ENCODE assay signal across 35 cellular contexts in the genomic region with DNA sequence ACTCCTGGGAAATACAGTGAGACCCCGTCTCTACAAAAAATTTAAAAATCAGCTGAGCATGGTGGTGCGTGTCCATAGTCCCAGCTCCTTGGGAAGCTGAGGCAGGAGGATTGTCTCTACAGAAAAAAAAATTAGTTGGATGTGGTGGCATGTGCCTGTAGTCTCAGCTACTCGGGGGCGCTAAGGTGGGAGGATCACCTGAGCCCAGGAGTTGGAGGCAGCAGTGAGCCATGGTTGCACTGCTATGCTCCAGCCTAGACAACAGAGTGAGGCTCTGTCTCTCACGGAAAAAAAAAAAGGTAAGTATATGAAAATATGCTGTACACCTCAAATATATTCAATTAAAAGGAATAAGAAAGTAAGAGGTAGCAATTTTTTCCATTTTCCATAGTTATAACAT.
"Had no signal": no experiment of that assay in that cellular context is flagged by ENCODE, and none has a peak within 500 bp of the region (broad histone marks: within the 10 kb centered on the region; RNA-seq: fewer than 3 reads in every experiment).

No MANE protein-coding gene starts in this region.

- H3K4me3 ChIP-seq: MG63 had no signal

- H3K27ac ChIP-seq: KMS-11 had no signal

- H3K9me3 ChIP-seq: MG63 had no signal

- H3K9ac ChIP-seq: KMS-11 had no signal

- H3K27me3 ChIP-seq: MG63 had no signal

- H3K4me2 ChIP-seq: KMS-11 had no signal

- DNase-seq: Karpas-422, Kasumi-1, MG63, MM.1S, MV-4-11, NCI-H1048, NCI-H1092, NCI-H1092 treated with DMSO at 0.1 percent for 48 hours, NCI-H1105, NCI-H1105 treated with DMSO at 0.1 percent for 48 hours, NCI-H1417, NCI-H1417 treated with DMSO at 0.1 percent for 48 hours, NCI-H1436, NCI-H1436 treated with DMSO at 0.1 percent for 48 hours, NCI-H146, NCI-H1694, NCI-H1694 treated with DMSO at 0.1 percent for 48 hours, NCI-H187, NCI-H187 treated with DMSO at 0.1 percent for 48 hours, NCI-H1930, NCI-H2029, NCI-H2029 treated with DMSO at 0.1 percent for 48 hours, NCI-H2081, NCI-H2081 treated with DMSO at 0.1 percent for 48 hours, NCI-H2107, NCI-H2171, NCI-H2171 treated with DMSO at 0.1 percent for 48 hours, NCI-H2227 treated with DMSO at 0.1 percent for 48 hours, NCI-H226, NCI-H345, NCI-H446 treated with DMSO at 0.1 percent for 48 hours, NCI-H510A, NCI-H510A treated with DMSO at 0.1 percent for 48 hours, NCI-H524 had no signal

- H3K36me3 ChIP-seq: MG63 had no signal
